ENCODE assay signal across 17 cellular contexts in genomic region chrX:136064661-136065043, GRCh38.
DNase-seq lines count a peak whose midpoint lies in the region; ATAC-seq, FAIRE-seq and TF ChIP-seq lines count a peak whose summit lies in the region.
"Had no signal": no experiment of that assay in that cellular context is flagged by ENCODE, and none has a peak within 500 bp of the region (broad histone marks: within the 10 kb centered on the region; RNA-seq: fewer than 3 reads in every experiment).

No MANE protein-coding gene starts in this region.

- H2AFZ ChIP-seq in endothelial cell of umbilical vein (ENCODE audit: low read depth, low read length), result no peak overlapping the region
- H2AFZ ChIP-seq: GM23338 had no signal

- H3K4me1 ChIP-seq in CD4-positive, alpha-beta memory T cell (ENCODE audit: insufficient read depth, low read length), result peaks cover 18% of the 10 kb centered on the region
- H3K4me1 ChIP-seq in endothelial cell of umbilical vein (ENCODE audit: control insufficient read depth, extremely low read depth, insufficient read depth, low read length) (peaks cover 17% of the 10 kb centered on the region), rectal smooth muscle tissue (ENCODE audit: control insufficient read depth, insufficient read depth, low read length) (peaks cover 15% of the 10 kb centered on the region), thyroid gland (no peaks in the 10 kb centered on the region)

- peak overlapping the region; percentile 10 for H3K9ac ChIP-seq in endothelial cell of umbilical vein (replicated peaks; ENCODE audit: extremely low read depth, insufficient read depth, low read length)
- H3K9ac ChIP-seq in rectal smooth muscle tissue (ENCODE audit: low read length), result no peak overlapping the region
- H3K9ac ChIP-seq: KMS-11 had no signal

- TSS peak; percentile 88 for BruUV-seq in endothelial cell of umbilical vein (replicated peaks; lab: Mats Ljungman, UMichigan)

- CTCF ChIA-PET in CD4-positive, alpha-beta memory T cell (lab: Charles Lee; ENCODE audit: partially characterized antibody), result no interaction called here
- CTCF ChIA-PET in endothelial cell of umbilical vein (lab: Charles Lee), result interaction anchor here (1.0 to 2.7 kb wide), 5 partner anchors 9 to 101 kb away, joined by 3 to 14 read pairs (median 5); no protein-coding TSS in a partner anchor

- H3K27me3 Mint-ChIP-seq in CD4-positive, alpha-beta memory T cell, result no peaks in the 10 kb centered on the region

- H4K20me1 ChIP-seq in endothelial cell of umbilical vein (replicated peaks; ENCODE audit: control insufficient read depth, extremely low read depth, insufficient read depth, low read length), result no peaks in the 10 kb centered on the region

- no peaks in the 10 kb centered on the region for H3K9me1 ChIP-seq in endothelial cell of umbilical vein (replicated peaks; ENCODE audit: control insufficient read depth, extremely low read depth, insufficient read depth, low read length)

- DNase-seq in CD4-positive, alpha-beta memory T cell, result no peak
- DNase-seq in HL-60 (ENCODE audit: low read depth in 1 of 2, low spot score in 1 of 2), result no peak
- no peak for DNase-seq in endothelial cell of umbilical vein (ENCODE audit: low read depth, low spot score)
- no peak for DNase-seq in thyroid gland
- no peak for DNase-seq in RKO (ENCODE audit: low spot score)
- DNase-seq: activated CD4-positive, alpha-beta T cell treated with anti-CD3 and anti-CD28 coated beads, Interleukin-2, amount 50 U/mL, for 4 hours; activated gamma-delta T cell; cortex of kidney; immature natural killer cell; NCI-H1436; NCI-H510A; OCI-M1 had no signal

- no peaks in the 10 kb centered on the region for H3K79me2 ChIP-seq in endothelial cell of umbilical vein (ENCODE audit: control insufficient read depth, insufficient read depth, low read length)

- no peak for TF ChIP-seq POLR2A in endothelial cell of umbilical vein (IDR thresholded peaks at IDR 0.05; ENCODE audit: low read depth, low read length)
- no peak for TF ChIP-seq POLR2A in thyroid gland (IDR thresholded peaks at IDR 0.05)

- FAIRE-seq in endothelial cell of umbilical vein (lab: Jason Lieb, UNC), result no peak
- FAIRE-seq: GM19239 had no signal

- H3K4me1 Mint-ChIP-seq in CD4-positive, alpha-beta memory T cell, result peaks cover 12 to 26% (median 17%) of the 10 kb centered on the region in 4 donors
- H3K4me1 Mint-ChIP-seq: GM23338 had no signal

- H3K4me3 Mint-ChIP-seq in CD4-positive, alpha-beta memory T cell, result peak overlapping the region in 7 of 8 donors; percentile 28 to 69 (median 48)
- H3K4me3 Mint-ChIP-seq: GM23338, immature natural killer cell had no signal

- TF ChIP-seq CTCF in HL-60 (IDR thresholded peaks at IDR 0.05; ENCODE audit: insufficient read depth, low read length) (no peak), endothelial cell of umbilical vein (IDR thresholded peaks at IDR 0.05; ENCODE audit: extremely low read depth in 1 of 2, insufficient read depth in 1 of 2, low read depth in 1 of 2, low read length in 2 of 2) (no peak), thyroid gland (IDR thresholded peaks at IDR 0.05) (no peak)

- no peaks in the 10 kb centered on the region for H3K36me3 Mint-ChIP-seq in CD4-positive, alpha-beta memory T cell
- H3K36me3 Mint-ChIP-seq: immature natural killer cell had no signal

- H3K9me3 ChIP-seq in CD4-positive, alpha-beta memory T cell (ENCODE audit: control insufficient read depth in 1 of 2, low read length in 2 of 2), result no peaks in the 10 kb centered on the region
- no peaks in the 10 kb centered on the region for H3K9me3 ChIP-seq in endothelial cell of umbilical vein (replicated peaks; ENCODE audit: control insufficient read depth, insufficient read depth, low read length)
- no peaks in the 10 kb centered on the region for H3K9me3 ChIP-seq in thyroid gland

- no peak overlapping the region for H3K4me3 ChIP-seq in CD4-positive, alpha-beta memory T cell (ENCODE audit: low read length in 2 of 2)
- H3K4me3 ChIP-seq in HL-60 (replicated peaks; ENCODE audit: insufficient read depth, low read length) (no peak overlapping the region), endothelial cell of umbilical vein (replicated peaks in 1 of 3; ENCODE audit: insufficient read depth in 1 of 3, low read depth in 1 of 3, low read length in 3 of 3) (no peak overlapping the region), rectal smooth muscle tissue (ENCODE audit: low read length) (no peak overlapping the region), thyroid gland (replicated peaks in 1 of 3) (no peak overlapping the region)
- H3K4me3 ChIP-seq: GM23338 had no signal

- no peak overlapping the region for H3K27ac ChIP-seq in CD4-positive, alpha-beta memory T cell (ENCODE audit: low read depth, low read length)
- peak overlapping the region; percentile 61 for H3K27ac ChIP-seq in HL-60 (replicated peaks)
- H3K27ac ChIP-seq in endothelial cell of umbilical vein (ENCODE audit: insufficient read depth, low read depth, low read length), result peak overlapping the region; percentile 36
- H3K27ac ChIP-seq in rectal smooth muscle tissue (ENCODE audit: low read depth, low read length), result peak overlapping the region; percentile 71
- no peak overlapping the region for H3K27ac ChIP-seq in thyroid gland
- H3K27ac ChIP-seq: KMS-11 had no signal

- H3K4me2 ChIP-seq in endothelial cell of umbilical vein (ENCODE audit: insufficient read depth, low read length), result no peak overlapping the region
- H3K4me2 ChIP-seq: GM23338, KMS-11 had no signal

- POLR2A ChIA-PET in CD4-positive, alpha-beta memory T cell (lab: Charles Lee; ENCODE audit: partially characterized antibody), result interaction anchor here (1.0 to 1.7 kb wide), 4 partner anchors 8 to 592 kb away, joined by 3 to 5 read pairs (median 4); no protein-coding TSS in a partner anchor
- POLR2A ChIA-PET in endothelial cell of umbilical vein (lab: Charles Lee), result no interaction called here

- H3K9me3 Mint-ChIP-seq in CD4-positive, alpha-beta memory T cell, result no peaks in the 10 kb centered on the region
- H3K9me3 Mint-ChIP-seq: GM23338, immature natural killer cell had no signal

- peak overlapping the region; percentile 80 to 94 (median 88) for H3K27ac Mint-ChIP-seq in CD4-positive, alpha-beta memory T cell
- H3K27ac Mint-ChIP-seq: GM23338, immature natural killer cell had no signal

- H3K36me3 ChIP-seq in CD4-positive, alpha-beta memory T cell (ENCODE audit: insufficient read depth, low read length), result no peaks in the 10 kb centered on the region
- H3K36me3 ChIP-seq in endothelial cell of umbilical vein (ENCODE audit: control insufficient read depth in 2 of 2, extremely low read depth in 1 of 2, insufficient read depth in 2 of 2, low read length in 2 of 2), result no peaks in the 10 kb centered on the region
- H3K36me3 ChIP-seq in rectal smooth muscle tissue (ENCODE audit: control insufficient read depth, insufficient read depth, low read length), result no peaks in the 10 kb centered on the region
- H3K36me3 ChIP-seq in thyroid gland, result no peaks in the 10 kb centered on the region

- intact Hi-C loops in CD4-positive, alpha-beta memory T cell (cut with micrococcal nuclease), result no loop called here
- intact Hi-C loops in endothelial cell of umbilical vein (cut with micrococcal nuclease), result loop anchor here (1.0 kb wide), 2 partner anchors 8 to 105 kb away; no protein-coding TSS in a partner anchor
- intact Hi-C loops in thyroid gland (cut with DNase I), result no loop called here

- dilution Hi-C loops in endothelial cell of umbilical vein (cut with MboI; ENCODE audit: extremely low pct_ligation_motif_present, low sequenced_read_pairs), result no loop called here

- WGBS in thyroid gland, 2 donors, result 93 to 94% methylated on average over 3 of the region's 3 CpGs

- ATAC-seq in GM19455 (IDR thresholded peaks at IDR 0.05; ENCODE audit: unreplicated experiment), result no peak
- ATAC-seq: GM23338 had no signal

- H3K27me3 ChIP-seq in CD4-positive, alpha-beta memory T cell (ENCODE audit: insufficient read depth, low read length), result no peaks in the 10 kb centered on the region
- H3K27me3 ChIP-seq in HL-60 (ENCODE audit: insufficient read depth, poor library complexity, severe bottlenecking) (no peaks in the 10 kb centered on the region), endothelial cell of umbilical vein (ENCODE audit: control insufficient read depth in 2 of 2, insufficient read depth in 2 of 2, low read length in 2 of 2) (peaks cover 0 to 2% of the 10 kb centered on the region in 2 experiments), rectal smooth muscle tissue (ENCODE audit: control insufficient read depth, insufficient read depth, low read length) (peaks cover 3% of the 10 kb centered on the region), thyroid gland (no peaks in the 10 kb centered on the region)

TF ChIP-seq in endothelial cell of umbilical vein, 7 proteins besides CTCF, POLR2A, EP300 and RAD21:
- no peak for TF ChIP-seq MYC (IDR thresholded peaks at IDR 0.05; ENCODE audit: low read depth, low read length)
- TF ChIP-seq GATA2 (IDR thresholded peaks at IDR 0.05; ENCODE audit: insufficient read depth, insufficient read length, low read depth, low read length), result no peak
- no peak for TF ChIP-seq EZH2 (IDR thresholded peaks at IDR 0.05; ENCODE audit: borderline replicate concordance, low read depth, low read length, severe bottlenecking)
- TF ChIP-seq JUN (IDR thresholded peaks at IDR 0.05; ENCODE audit: borderline replicate concordance, insufficient read depth, insufficient read length, low read depth), result no peak
- no peak for TF ChIP-seq POLR2AphosphoS5 (IDR thresholded peaks at IDR 0.05; ENCODE audit: insufficient read depth, low read depth, low read length)
- TF ChIP-seq FOS (IDR thresholded peaks at IDR 0.05; ENCODE audit: borderline replicate concordance, insufficient read depth, low read length), result no peak
- no peak for TF ChIP-seq MAX (IDR thresholded peaks at IDR 0.05; ENCODE audit: insufficient read depth, insufficient read length)
TF ChIP-seq in endothelial cell of umbilical vein: peak in this region for 0.

Comparison
In these comparisons a context has a peak if more than half of its experiments do, and no peak if none do; other contexts are left out.
1. H3K27ac ChIP-seq: peak in HL-60 (single experiment), endothelial cell of umbilical vein (single experiment) and rectal smooth muscle tissue (single experiment); none in CD4-positive, alpha-beta memory T cell (single experiment) and thyroid gland (0 of 3).